ENCODE assay signal across 8 cellular contexts in the genomic region with DNA sequence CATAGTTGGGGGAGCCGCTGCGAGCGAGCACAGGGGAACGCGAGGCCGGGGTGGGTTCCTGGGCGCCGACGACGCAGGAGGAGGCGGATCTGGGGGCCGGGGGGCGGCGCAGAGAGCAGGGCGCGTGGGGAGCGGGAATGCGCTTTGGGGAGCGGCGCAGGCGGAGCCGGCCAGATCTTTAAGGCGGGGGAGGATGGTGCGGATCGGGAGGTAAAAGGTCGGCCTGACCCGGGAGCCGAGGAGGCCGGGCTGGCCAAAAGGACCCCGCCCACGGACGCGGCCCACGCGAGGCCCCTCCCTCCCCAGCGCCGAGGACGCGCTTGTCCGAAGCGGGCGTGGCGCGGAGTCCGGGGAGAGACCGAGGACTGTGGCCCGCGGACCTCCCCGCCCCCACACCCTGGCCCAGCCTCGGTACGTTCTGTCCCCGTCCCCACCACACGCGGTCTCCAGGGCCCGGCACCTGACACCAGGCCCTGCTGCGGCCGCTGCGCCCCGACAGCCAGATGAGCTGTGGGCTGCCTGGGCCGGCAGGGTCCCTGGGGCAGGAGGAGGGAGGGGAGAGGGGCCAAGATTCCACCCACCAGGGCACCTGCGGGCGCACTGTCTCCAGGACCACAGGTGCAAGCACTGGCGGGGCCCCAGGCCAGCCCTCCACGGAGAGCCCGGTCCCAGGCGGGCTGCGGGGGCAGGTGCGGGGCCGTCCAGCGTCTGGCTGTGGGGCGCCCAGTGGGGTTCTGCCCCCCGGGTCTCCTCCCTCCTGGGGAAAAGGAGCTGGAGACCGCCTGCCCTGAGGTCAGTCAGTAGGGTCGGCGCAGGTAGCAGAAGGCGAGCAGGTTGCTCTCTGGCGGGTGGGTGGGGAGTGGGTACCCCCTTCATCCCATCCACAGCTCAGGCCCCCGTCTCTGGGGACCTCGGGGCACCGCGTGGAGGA. TPM values are rescaled to one million over a fixed set of nuclear protein-coding genes. Genes with fewer than 3 reads are reported as not detected.
DNase-seq lines count a peak whose midpoint lies in the region; ATAC-seq and TF ChIP-seq lines count a peak whose summit lies in the region.

No MANE protein-coding gene starts in this region.

- H2BK120ac ChIP-seq in neuronal stem cell (ENCODE audit: low read depth, low read length): peak overlapping the region; percentile 87

- H3K9ac ChIP-seq in Loucy (ENCODE audit: low read depth, low read length, poor library complexity, severe bottlenecking) (peak overlapping the region; percentile 73), neuronal stem cell (ENCODE audit: low read depth, low read length, poor library complexity) (peak overlapping the region; percentile 88)

- no peaks in the 10 kb centered on the region for H4K20me1 ChIP-seq in Loucy (ENCODE audit: insufficient read depth, low read length, poor library complexity, severe bottlenecking)

- WGBS in neuronal stem cell (ENCODE audit: extremely low coverage in 2 of 2, insufficient read length in 2 of 2, insufficient replicate concordance in 1 of 2), 2 donors: no CpG with 5 or more reads among the region's 81 CpGs

- H2BK15ac ChIP-seq in neuronal stem cell (ENCODE audit: low read length): peak overlapping the region; percentile 99

- H3K4me1 Mint-ChIP-seq in activated T-helper 1 cell treated with anti-CD3 and anti-CD28 coated beads, Interleukin-12 subunit alpha, Interleukin-12 subunit beta, Interleukin-2, Interleukin-4 antibody, amounts not matched to agents 30 ng/mL and 10 ng/mL and 1 ng/mL, durations not matched to agents 14 hours and 24 hours and 36 hours (ENCODE audit: low read depth): peaks cover 35% of the 10 kb centered on the region
- peaks cover 11% of the 10 kb centered on the region for H3K4me1 Mint-ChIP-seq in type B pancreatic cell (ENCODE audit: unreplicated experiment)

- peak overlapping the region; percentile 84 for H3K4ac ChIP-seq in neuronal stem cell (ENCODE audit: low read length)

- H3K36me3 Mint-ChIP-seq in activated T-helper 1 cell treated with anti-CD3 and anti-CD28 coated beads, Interleukin-12 subunit alpha, Interleukin-12 subunit beta, Interleukin-2, Interleukin-4 antibody, amounts not matched to agents 30 ng/mL and 10 ng/mL and 1 ng/mL, durations not matched to agents 14 hours and 24 hours and 36 hours (ENCODE audit: low read depth): peaks cover 2% of the 10 kb centered on the region
- no peaks in the 10 kb centered on the region for H3K36me3 Mint-ChIP-seq in type B pancreatic cell

- H3K4me2 ChIP-seq in Loucy (ENCODE audit: low read depth, low read length, poor library complexity, severe bottlenecking) (peak overlapping the region; percentile 81), neuronal stem cell (ENCODE audit: insufficient read depth, low read length, poor library complexity, severe bottlenecking) (peak overlapping the region; percentile 83)

- no peak overlapping the region for H3K27ac ChIP-seq in neuronal stem cell (replicated peaks; ENCODE audit: low read length)

- peak overlapping the region; percentile 98 for H3K18ac ChIP-seq in neuronal stem cell (ENCODE audit: low read length)

- peak overlapping the region; percentile 94 for H3K14ac ChIP-seq in neuronal stem cell (ENCODE audit: low read length)

- H3K9me3 ChIP-seq in Loucy (ENCODE audit: insufficient read depth, low read depth, low read length) (no peaks in the 10 kb centered on the region), neuronal stem cell (replicated peaks in 1 of 2; ENCODE audit: control insufficient read depth in 2 of 2, insufficient read depth in 1 of 2, low read depth in 1 of 2, low read length in 2 of 2) (peaks cover 0 to 11% of the 10 kb centered on the region in 2 donors)

- H4K8ac ChIP-seq in neuronal stem cell (ENCODE audit: low read depth, low read length): peak overlapping the region; percentile 17

- H3K4me1 ChIP-seq in Loucy (ENCODE audit: insufficient read depth, low read length, poor library complexity, severe bottlenecking): peaks cover 22% of the 10 kb centered on the region
- peaks cover 15 to 35% of the 10 kb centered on the region in 2 donors for H3K4me1 ChIP-seq in neuronal stem cell (ENCODE audit: control insufficient read depth in 2 of 2, insufficient read depth in 1 of 2, low read depth in 1 of 2, low read length in 2 of 2)

- H3K9me2 ChIP-seq in Loucy (replicated peaks; ENCODE audit: low read depth, low read length): no peaks in the 10 kb centered on the region

- DNase-seq in ELR (ENCODE audit: low read depth) (peak; percentile 72), foreskin fibroblast (peak; percentile 88 to 97), neuronal stem cell (ENCODE audit: low spot score) (no peak), type B pancreatic cell (ENCODE audit: extremely low spot score, unreplicated experiment) (no peak), DMS79 (lab: John Stamatoyannopoulos, UW) (no peak)
- no peak for DNase-seq in activated T-helper 1 cell treated with anti-CD3 and anti-CD28 coated beads, Interleukin-12 subunit alpha, Interleukin-12 subunit beta, Interleukin-2, Interleukin-4 antibody, amounts not matched to agents 30 ng/mL and 10 ng/mL and 1 ng/mL, durations not matched to agents 14 hours and 24 hours and 36 hours (ENCODE audit: low spot score)

- H2AFZ ChIP-seq in Loucy (ENCODE audit: low read length): peak overlapping the region; percentile 89
- peak overlapping the region; percentile 80 for H2AFZ ChIP-seq in neuronal stem cell (ENCODE audit: low read length)

- intact Hi-C loops in activated T-helper 1 cell treated with anti-CD3 and anti-CD28 coated beads, Interleukin-12 subunit alpha, Interleukin-12 subunit beta, Interleukin-2, Interleukin-4 antibody, amounts not matched to agents 30 ng/mL and 10 ng/mL and 1 ng/mL, durations not matched to agents 14 hours and 24 hours and 36 hours (cut with micrococcal nuclease): loop anchor here (2.0 kb wide), 1 partner anchor 35 kb away; no protein-coding TSS in a partner anchor

- peak overlapping the region; percentile 75 for H2BK5ac ChIP-seq in neuronal stem cell (ENCODE audit: low read length)

- no peak for TF ChIP-seq CTCF in Loucy (conservative IDR thresholded peaks at IDR 0.05; ENCODE audit: low read length)
- no peak for TF ChIP-seq CTCF in foreskin fibroblast (IDR thresholded peaks at IDR 0.05; ENCODE audit: low read depth, low read length)
- TF ChIP-seq CTCF in type B pancreatic cell (conservative IDR thresholded peaks at IDR 0.05): no peak

- H3F3A ChIP-seq in Loucy (ENCODE audit: low read depth): peaks cover 5% of the 10 kb centered on the region

- H3K27me3 ChIP-seq in Loucy (ENCODE audit: insufficient read depth, low read length, poor library complexity, severe bottlenecking): no peaks in the 10 kb centered on the region
- peaks cover 0 to 30% (median 0%) of the 10 kb centered on the region in 3 experiments for H3K27me3 ChIP-seq in neuronal stem cell (ENCODE audit: control insufficient read depth in 3 of 3, insufficient read depth in 3 of 3, low read depth in 1 of 3, low read length in 3 of 3)

- H3K4me3 ChIP-seq in Loucy (ENCODE audit: low read length, poor library complexity, severe bottlenecking): peak overlapping the region; percentile 73
- H3K4me3 ChIP-seq in foreskin fibroblast (ENCODE audit: low read depth in 1 of 2, low read length in 2 of 2): peak overlapping the region; percentile 48 to 54
- H3K4me3 ChIP-seq in neuronal stem cell (ENCODE audit: low read length in 2 of 2): peak overlapping the region in 1 of 2 donors; percentile 69

- H3K4me3 Mint-ChIP-seq in activated T-helper 1 cell treated with anti-CD3 and anti-CD28 coated beads, Interleukin-12 subunit alpha, Interleukin-12 subunit beta, Interleukin-2, Interleukin-4 antibody, amounts not matched to agents 30 ng/mL and 10 ng/mL and 1 ng/mL, durations not matched to agents 14 hours and 24 hours and 36 hours: peak overlapping the region; percentile 81
- peak overlapping the region; percentile 84 for H3K4me3 Mint-ChIP-seq in type B pancreatic cell

- H3K27ac Mint-ChIP-seq in activated T-helper 1 cell treated with anti-CD3 and anti-CD28 coated beads, Interleukin-12 subunit alpha, Interleukin-12 subunit beta, Interleukin-2, Interleukin-4 antibody, amounts not matched to agents 30 ng/mL and 10 ng/mL and 1 ng/mL, durations not matched to agents 14 hours and 24 hours and 36 hours: peak overlapping the region; percentile 92
- peak overlapping the region; percentile 98 for H3K27ac Mint-ChIP-seq in type B pancreatic cell

- H4K91ac ChIP-seq in neuronal stem cell (ENCODE audit: low read depth, low read length, poor library complexity): no peak overlapping the region

- peak overlapping the region; percentile 94 for H2BK12ac ChIP-seq in neuronal stem cell (ENCODE audit: low read length)

- no peaks in the 10 kb centered on the region for H3K27me3 Mint-ChIP-seq in activated T-helper 1 cell treated with anti-CD3 and anti-CD28 coated beads, Interleukin-12 subunit alpha, Interleukin-12 subunit beta, Interleukin-2, Interleukin-4 antibody, amounts not matched to agents 30 ng/mL and 10 ng/mL and 1 ng/mL, durations not matched to agents 14 hours and 24 hours and 36 hours (ENCODE audit: insufficient read depth)
- peaks cover 10% of the 10 kb centered on the region for H3K27me3 Mint-ChIP-seq in type B pancreatic cell

- peak overlapping the region; percentile 99 for H3K23ac ChIP-seq in neuronal stem cell (ENCODE audit: low read depth, low read length, poor library complexity)

- H3K79me1 ChIP-seq in neuronal stem cell (ENCODE audit: low read depth, low read length): peaks cover 8% of the 10 kb centered on the region

- no peaks in the 10 kb centered on the region for H3K79me2 ChIP-seq in Loucy (ENCODE audit: insufficient read depth, low read length)

- peaks cover 5% of the 10 kb centered on the region for H3K9me3 Mint-ChIP-seq in activated T-helper 1 cell treated with anti-CD3 and anti-CD28 coated beads, Interleukin-12 subunit alpha, Interleukin-12 subunit beta, Interleukin-2, Interleukin-4 antibody, amounts not matched to agents 30 ng/mL and 10 ng/mL and 1 ng/mL, durations not matched to agents 14 hours and 24 hours and 36 hours
- no peaks in the 10 kb centered on the region for H3K9me3 Mint-ChIP-seq in type B pancreatic cell

- peak; percentile 26 for ATAC-seq in GM21723 (IDR thresholded peaks at IDR 0.05; ENCODE audit: unreplicated experiment)

- H2AK5ac ChIP-seq in neuronal stem cell (ENCODE audit: low read depth, low read length): peak overlapping the region; percentile 100

- H3K36me3 ChIP-seq in Loucy (ENCODE audit: insufficient read depth, low read length) (no peaks in the 10 kb centered on the region), neuronal stem cell (replicated peaks in 1 of 2; ENCODE audit: control insufficient read depth in 2 of 2, insufficient read depth in 2 of 2, low read length in 2 of 2) (no peaks in the 10 kb centered on the region)

RNA-seq across cellular contexts. Expression of a gene that starts 10.9 kb away (rescaled TPM):
- 290 and 291 TPM in 2 replicates for total RNA-seq in activated T-helper 1 cell treated with anti-CD3 and anti-CD28 coated beads, Interleukin-12 subunit alpha, Interleukin-12 subunit beta, Interleukin-2, Interleukin-4 antibody, amounts not matched to agents 30 ng/mL and 10 ng/mL and 1 ng/mL, durations not matched to agents 14 hours and 24 hours and 36 hours
- polyA plus RNA-seq in neuronal stem cell (2013, experiment 1 of 2): 38.0 TPM
- 37.0 TPM for polyA plus RNA-seq in neuronal stem cell (2013, experiment 2 of 2)
- total RNA-seq in type B pancreatic cell (ENCODE audit: low replicate concordance): 36.7 and 58.6 TPM in 2 replicates

RNA-seq across cellular contexts. Expression of a gene that starts 41.1 kb away (rescaled TPM):
- 0.05 TPM in 1 of 2 replicates, not detected in the other for total RNA-seq in activated T-helper 1 cell treated with anti-CD3 and anti-CD28 coated beads, Interleukin-12 subunit alpha, Interleukin-12 subunit beta, Interleukin-2, Interleukin-4 antibody, amounts not matched to agents 30 ng/mL and 10 ng/mL and 1 ng/mL, durations not matched to agents 14 hours and 24 hours and 36 hours
- 0.07 TPM for polyA plus RNA-seq in neuronal stem cell (2013, experiment 1 of 2)
- 0.07 TPM for polyA plus RNA-seq in neuronal stem cell (2013, experiment 2 of 2)
- total RNA-seq in type B pancreatic cell (ENCODE audit: low replicate concordance): 0.10 TPM in 1 of 2 replicates, not detected in the other

RNA-seq across cellular contexts. Expression of a gene that starts 53.1 kb away (rescaled TPM):
- total RNA-seq in activated T-helper 1 cell treated with anti-CD3 and anti-CD28 coated beads, Interleukin-12 subunit alpha, Interleukin-12 subunit beta, Interleukin-2, Interleukin-4 antibody, amounts not matched to agents 30 ng/mL and 10 ng/mL and 1 ng/mL, durations not matched to agents 14 hours and 24 hours and 36 hours: 48.1 and 51.0 TPM in 2 replicates
- polyA plus RNA-seq in neuronal stem cell (2013, experiment 1 of 2): 12.6 TPM
- polyA plus RNA-seq in neuronal stem cell (2013, experiment 2 of 2): 12.2 TPM
- 45.2 and 55.8 TPM in 2 replicates for total RNA-seq in type B pancreatic cell (ENCODE audit: low replicate concordance)

RNA-seq across cellular contexts. Expression of a gene that starts 53.3 kb away (rescaled TPM):
- 13.1 and 18.5 TPM in 2 replicates for total RNA-seq in activated T-helper 1 cell treated with anti-CD3 and anti-CD28 coated beads, Interleukin-12 subunit alpha, Interleukin-12 subunit beta, Interleukin-2, Interleukin-4 antibody, amounts not matched to agents 30 ng/mL and 10 ng/mL and 1 ng/mL, durations not matched to agents 14 hours and 24 hours and 36 hours
- 9.3 TPM for polyA plus RNA-seq in neuronal stem cell (2013, experiment 1 of 2)
- 9.1 TPM for polyA plus RNA-seq in neuronal stem cell (2013, experiment 2 of 2)
- 30.0 and 37.6 TPM in 2 replicates for total RNA-seq in type B pancreatic cell (ENCODE audit: low replicate concordance)

Comparison
In these comparisons a context has a peak if more than half of its experiments do, and no peak if none do; other contexts are left out.
1. DNase-seq: peak in ELR (single experiment) and foreskin fibroblast (2 of 2); none in activated T-helper 1 cell treated with anti-CD3 and anti-CD28 coated beads, Interleukin-12 subunit alpha, Interleukin-12 subunit beta, Interleukin-2, Interleukin-4 antibody, amounts not matched to agents 30 ng/mL and 10 ng/mL and 1 ng/mL, durations not matched to agents 14 hours and 24 hours and 36 hours (single experiment), neuronal stem cell (single experiment), type B pancreatic cell (single experiment) and DMS79 (single experiment).